Comparison of ENCODE assay signal across 8 cellular contexts in the genomic region with DNA sequence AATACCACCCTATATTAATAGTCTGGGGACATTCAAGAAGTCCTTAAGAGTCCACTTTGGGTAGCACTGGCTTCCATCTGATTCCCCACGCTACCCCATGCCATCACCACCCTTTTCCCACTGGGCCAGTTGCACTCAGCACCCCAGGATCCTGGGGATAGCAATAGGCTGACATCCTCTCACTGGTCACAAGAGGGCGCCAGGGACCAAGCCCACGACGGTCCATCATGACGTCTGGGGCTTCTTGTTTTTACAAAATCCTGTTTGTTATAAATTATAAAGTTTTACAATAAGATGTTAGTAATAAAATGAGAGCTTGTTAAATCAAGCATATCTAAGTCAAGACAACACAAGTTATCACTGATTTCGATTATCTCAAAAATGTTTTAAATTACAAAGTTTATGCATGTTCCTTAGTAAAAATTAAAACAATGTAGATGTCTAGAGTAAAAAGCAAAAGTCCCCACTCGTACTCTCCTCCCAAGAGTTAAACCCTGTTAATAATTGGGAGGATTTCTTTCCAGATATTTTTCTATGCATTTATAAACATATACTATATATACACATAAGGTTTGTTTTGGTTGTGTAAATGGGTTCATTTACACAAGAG. TPM values are rescaled to one million over a fixed set of nuclear protein-coding genes. Genes with fewer than 3 reads are reported as not detected.
A peak's percentile ranks its signal among the peaks of the same experiment; 100 is the strongest.
DNase-seq lines count a peak whose midpoint lies in the region; ATAC-seq, FAIRE-seq and TF ChIP-seq lines count a peak whose summit lies in the region.

No MANE protein-coding gene starts in this region.

- H2AFZ ChIP-seq in endothelial cell of umbilical vein (ENCODE audit: low read depth, low read length), result no peak overlapping the region

- H3K4me1 ChIP-seq in endothelial cell of umbilical vein (ENCODE audit: control insufficient read depth, extremely low read depth, insufficient read depth, low read length), result no peaks in the 10 kb centered on the region
- H3K4me1 ChIP-seq in thoracic aorta (ENCODE audit: control insufficient read depth in 1 of 2, low read depth in 2 of 2), result no peaks in the 10 kb centered on the region

- peaks cover 1% of the 10 kb centered on the region for H3K27me3 Mint-ChIP-seq in activated CD8-positive, alpha-beta T cell treated with anti-CD3 and anti-CD28 coated beads for 36 hours
- H3K27me3 Mint-ChIP-seq in naive thymus-derived CD8-positive, alpha-beta T cell, result peaks cover 0 to 11% (median 5%) of the 10 kb centered on the region in 5 donors

- POLR2A ChIA-PET in activated CD8-positive, alpha-beta T cell treated with anti-CD3 and anti-CD28 coated beads for 36 hours (lab: Charles Lee), result no interaction called here
- POLR2A ChIA-PET in endothelial cell of umbilical vein (lab: Charles Lee), result no interaction called here
- POLR2A ChIA-PET in naive thymus-derived CD8-positive, alpha-beta T cell (lab: Charles Lee), result interaction anchor here (0.6 kb wide), 1 partner anchor 339 kb away, joined by 4 read pairs; no protein-coding TSS in a partner anchor

- no peak overlapping the region for H3K4me3 Mint-ChIP-seq in activated CD8-positive, alpha-beta T cell treated with anti-CD3 and anti-CD28 coated beads for 36 hours
- H3K4me3 Mint-ChIP-seq in naive thymus-derived CD8-positive, alpha-beta T cell, result no peak overlapping the region

- H3K27ac ChIP-seq in endothelial cell of umbilical vein (ENCODE audit: insufficient read depth, low read depth, low read length) (no peak overlapping the region), thoracic aorta (no peak overlapping the region)

- DNase-seq in AG08395 (ENCODE audit: low spot score) (peak; percentile 89), NCI-H82 treated with DMSO at 0.1 percent for 48 hours (lab: John Stamatoyannopoulos, UW; ENCODE audit: unreplicated experiment) (peak; percentile 10), endothelial cell of umbilical vein (ENCODE audit: low read depth, low spot score) (peak; percentile 69), thoracic aorta (ENCODE audit: low spot score) (no peak)
- DNase-seq in activated CD8-positive, alpha-beta T cell treated with anti-CD3 and anti-CD28 coated beads for 36 hours, result peak; percentile 73
- DNase-seq in naive thymus-derived CD8-positive, alpha-beta T cell, result peak; percentile 28 to 67 (median 40)

- H3K9me3 ChIP-seq in endothelial cell of umbilical vein (replicated peaks; ENCODE audit: control insufficient read depth, insufficient read depth, low read length) (no peaks in the 10 kb centered on the region), thoracic aorta (no peaks in the 10 kb centered on the region)

- peak; percentile 84 for TF ChIP-seq CTCF in activated CD8-positive, alpha-beta T cell treated with anti-CD3 and anti-CD28 coated beads for 36 hours (IDR thresholded peaks at IDR 0.05)
- TF ChIP-seq CTCF in endothelial cell of umbilical vein (IDR thresholded peaks at IDR 0.05; ENCODE audit: extremely low read depth in 1 of 2, insufficient read depth in 1 of 2, low read depth in 1 of 2, low read length in 2 of 2), result peak; percentile 87 to 93
- TF ChIP-seq CTCF in thoracic aorta (IDR thresholded peaks at IDR 0.05), result peak; percentile 72

- H3K27ac Mint-ChIP-seq in activated CD8-positive, alpha-beta T cell treated with anti-CD3 and anti-CD28 coated beads for 36 hours, result no peak overlapping the region
- H3K27ac Mint-ChIP-seq in naive thymus-derived CD8-positive, alpha-beta T cell, result no peak overlapping the region

- H3K36me3 Mint-ChIP-seq in activated CD8-positive, alpha-beta T cell treated with anti-CD3 and anti-CD28 coated beads for 36 hours (ENCODE audit: low read depth), result no peaks in the 10 kb centered on the region
- no peaks in the 10 kb centered on the region for H3K36me3 Mint-ChIP-seq in naive thymus-derived CD8-positive, alpha-beta T cell

- no peaks in the 10 kb centered on the region for H3K9me1 ChIP-seq in endothelial cell of umbilical vein (replicated peaks; ENCODE audit: control insufficient read depth, extremely low read depth, insufficient read depth, low read length)

- H3K27me3 ChIP-seq in endothelial cell of umbilical vein (ENCODE audit: control insufficient read depth in 2 of 2, insufficient read depth in 2 of 2, low read length in 2 of 2) (peaks cover 5 to 14% of the 10 kb centered on the region in 2 experiments), thoracic aorta (replicated peaks; ENCODE audit: insufficient read depth) (no peaks in the 10 kb centered on the region)

- intact Hi-C loops in activated CD8-positive, alpha-beta T cell treated with anti-CD3 and anti-CD28 coated beads for 36 hours (cut with micrococcal nuclease), result no loop called here
- intact Hi-C loops in endothelial cell of umbilical vein (cut with micrococcal nuclease), result loop anchor here (1.0 to 10.0 kb wide), 3 partner anchors 77 to 737 kb away; no protein-coding TSS in a partner anchor

- H4K20me1 ChIP-seq in endothelial cell of umbilical vein (replicated peaks; ENCODE audit: control insufficient read depth, extremely low read depth, insufficient read depth, low read length), result no peaks in the 10 kb centered on the region

- no peak overlapping the region for H3K9ac ChIP-seq in endothelial cell of umbilical vein (replicated peaks; ENCODE audit: extremely low read depth, insufficient read depth, low read length)

- FAIRE-seq in endothelial cell of umbilical vein (lab: Jason Lieb, UNC), result peak; percentile 37

- no TSS peak for BruUV-seq in endothelial cell of umbilical vein (replicated peaks; lab: Mats Ljungman, UMichigan)

- H3K79me2 ChIP-seq in endothelial cell of umbilical vein (ENCODE audit: control insufficient read depth, insufficient read depth, low read length), result no peaks in the 10 kb centered on the region

- H3K4me1 Mint-ChIP-seq in activated CD8-positive, alpha-beta T cell treated with anti-CD3 and anti-CD28 coated beads for 36 hours (ENCODE audit: low read depth), result peaks cover 3% of the 10 kb centered on the region
- H3K4me1 Mint-ChIP-seq in naive thymus-derived CD8-positive, alpha-beta T cell, result no peaks in the 10 kb centered on the region

- peak; percentile 56 for ATAC-seq in GM18520 (IDR thresholded peaks at IDR 0.05; ENCODE audit: unreplicated experiment)
- ATAC-seq in HG03280 (IDR thresholded peaks at IDR 0.05; ENCODE audit: unreplicated experiment), result peak; percentile 88
- peak; percentile 98 for ATAC-seq in activated CD8-positive, alpha-beta T cell treated with anti-CD3 and anti-CD28 coated beads for 36 hours
- ATAC-seq in naive thymus-derived CD8-positive, alpha-beta T cell, result peak; percentile 85 to 94
- ATAC-seq in thoracic aorta (ENCODE audit: insufficient number of reproducible peaks, low FRiP score, low read depth), result no peak

- H3K36me3 ChIP-seq in endothelial cell of umbilical vein (ENCODE audit: control insufficient read depth in 2 of 2, extremely low read depth in 1 of 2, insufficient read depth in 2 of 2, low read length in 2 of 2), result no peaks in the 10 kb centered on the region
- peaks cover 35% of the 10 kb centered on the region for H3K36me3 ChIP-seq in thoracic aorta

- H3K4me3 ChIP-seq in endothelial cell of umbilical vein (replicated peaks in 1 of 3; ENCODE audit: insufficient read depth in 1 of 3, low read depth in 1 of 3, low read length in 3 of 3) (no peak overlapping the region), thoracic aorta (no peak overlapping the region)

- no peaks in the 10 kb centered on the region for H3K9me3 Mint-ChIP-seq in activated CD8-positive, alpha-beta T cell treated with anti-CD3 and anti-CD28 coated beads for 36 hours
- no peaks in the 10 kb centered on the region for H3K9me3 Mint-ChIP-seq in naive thymus-derived CD8-positive, alpha-beta T cell

- H3K4me2 ChIP-seq in endothelial cell of umbilical vein (ENCODE audit: insufficient read depth, low read length), result peak overlapping the region; percentile 22

- dilution Hi-C loops in endothelial cell of umbilical vein (cut with MboI; ENCODE audit: extremely low pct_ligation_motif_present, low sequenced_read_pairs), result no loop called here

- TF ChIP-seq POLR2A in endothelial cell of umbilical vein (IDR thresholded peaks at IDR 0.05; ENCODE audit: low read depth, low read length), result no peak

- CTCF ChIA-PET in activated CD8-positive, alpha-beta T cell treated with anti-CD3 and anti-CD28 coated beads for 36 hours (lab: Charles Lee), result interaction anchor here (0.6 to 12.7 kb wide), 19 partner anchors 10 to 262 kb away, joined by 3 to 139 read pairs (median 4); a partner anchor contains a TSS
- CTCF ChIA-PET in endothelial cell of umbilical vein (lab: Charles Lee), result interaction anchor here (0.7 to 8.2 kb wide), 5 partner anchors 10 to 285 kb away, joined by 3 to 55 read pairs (median 3); no protein-coding TSS in a partner anchor

TF ChIP-seq in endothelial cell of umbilical vein, 7 proteins besides CTCF, POLR2A, EP300 and RAD21 (continues in another document):
- TF ChIP-seq POLR2AphosphoS5 (IDR thresholded peaks at IDR 0.05; ENCODE audit: insufficient read depth, low read depth, low read length), result no peak

RNA-seq across cellular contexts. Expression of a gene that starts 15.4 kb away (rescaled TPM):
- 1 to 10 TPM; 1.2 to 1.5 TPM for total RNA-seq in activated CD8-positive, alpha-beta T cell treated with anti-CD3 and anti-CD28 coated beads for 36 hours
- total RNA-seq in endothelial cell of umbilical vein (0.33 and 0.35 TPM in 2 replicates), thoracic aorta (100 to 1,000 TPM; 139 to 185 TPM)
- 0.29 TPM in 2 replicates for polyA plus RNA-seq in endothelial cell of umbilical vein
- 0.36 and 0.37 TPM in 2 replicates for polyA plus RNA-seq in endothelial cell of umbilical vein (2011; cell fraction: cytosol; rRNA removed)
- polyA plus RNA-seq in endothelial cell of umbilical vein (2011; cell fraction: nucleus; rRNA removed), result 0.38 and 0.43 TPM in 2 replicates
- 1.0 and 1.5 TPM in 2 replicates for polyA plus RNA-seq in endothelial cell of umbilical vein (2012)
- polyA minus RNA-seq in endothelial cell of umbilical vein, result 1.2 TPM in 1 of 2 replicates, not detected in the other
- 0.51 TPM for polyA minus RNA-seq in endothelial cell of umbilical vein (2011; cell fraction: cytosol; rRNA and poly(A)+ RNA removed)
- polyA minus RNA-seq in endothelial cell of umbilical vein (2011; cell fraction: nucleus; rRNA and poly(A)+ RNA removed), result 1.1 TPM in 1 of 2 replicates, not detected in the other
- 1 to 10 TPM; 5.9 to 6.3 TPM for total RNA-seq in naive thymus-derived CD8-positive, alpha-beta T cell
- not detected for polyA plus RNA-seq in naive thymus-derived CD8-positive, alpha-beta T cell

RNA-seq across cellular contexts. Expression of a gene that starts 37.2 kb away (rescaled TPM):
- total RNA-seq in activated CD8-positive, alpha-beta T cell treated with anti-CD3 and anti-CD28 coated beads for 36 hours, result 100 to 1,000 TPM in 1 of 2 experiments, 10 to 100 TPM in 1; 99.1 to 101 TPM
- total RNA-seq in endothelial cell of umbilical vein, result 58.4 and 62.6 TPM in 2 replicates
- polyA plus RNA-seq in endothelial cell of umbilical vein, result 53.4 and 68.0 TPM in 2 replicates
- polyA plus RNA-seq in endothelial cell of umbilical vein (2011; cell fraction: cytosol; rRNA removed), result 47.7 and 57.8 TPM in 2 replicates
- polyA plus RNA-seq in endothelial cell of umbilical vein (2011; cell fraction: nucleus; rRNA removed), result 20.9 and 26.8 TPM in 2 replicates
- 42.5 and 45.7 TPM in 2 replicates for polyA plus RNA-seq in endothelial cell of umbilical vein (2012)
- polyA minus RNA-seq in endothelial cell of umbilical vein, result 22.1 and 25.1 TPM in 2 replicates
- polyA minus RNA-seq in endothelial cell of umbilical vein (2011; cell fraction: cytosol; rRNA and poly(A)+ RNA removed), result 47.5 TPM
- 6.4 and 7.0 TPM in 2 replicates for polyA minus RNA-seq in endothelial cell of umbilical vein (2011; cell fraction: nucleus; rRNA and poly(A)+ RNA removed)
- 10 to 100 TPM; 46.5 to 52.5 TPM for total RNA-seq in naive thymus-derived CD8-positive, alpha-beta T cell
- 10 to 100 TPM; 47.6 to 71.6 (median 69.9) TPM for polyA plus RNA-seq in naive thymus-derived CD8-positive, alpha-beta T cell
- 10 to 100 TPM; 18.1 to 65.7 TPM for total RNA-seq in thoracic aorta

Comparison
In these comparisons a context has a peak if more than half of its experiments do, and no peak if none do; other contexts are left out.
1. RNA of a gene that starts 15.4 kb away (total RNA-seq): 139 to 185 TPM in thoracic aorta; 5.9 to 6.3 TPM in naive thymus-derived CD8-positive, alpha-beta T cell, 1.2 to 1.5 TPM in activated CD8-positive, alpha-beta T cell treated with anti-CD3 and anti-CD28 coated beads for 36 hours and 0.33 to 0.35 TPM in endothelial cell of umbilical vein; every median in the first group is over 10 times any median in the second.
2. Peak in every context shown above with its lines, with median percentiles within 50 percentile points of each other: CTCF ChIP-seq.